20 cellular contexts compared by ENCODE assay signal in genomic region chr12:14317362-14318146, GRCh38.
"Had no signal": no experiment of that assay in that cellular context is flagged by ENCODE, and none has a peak within 500 bp of the region (broad histone marks: within the 10 kb centered on the region; RNA-seq: fewer than 3 reads in every experiment).

No MANE protein-coding gene starts in this region.

- H3K36me3 ChIP-seq: ascending aorta, pancreas, sigmoid colon, thoracic aorta had no signal

- FAIRE-seq: endothelial cell of umbilical vein, pancreas had no signal

- H3K27ac ChIP-seq: ascending aorta, pancreas, sigmoid colon, thoracic aorta had no signal

- ATAC-seq: activated T-cell treated with anti-CD3 and anti-CD28 coated beads, Interleukin-2, amount 50 U/mL, for 72 hours; left ventricle myocardium superior; naive thymus-derived CD8-positive, alpha-beta T cell; pancreas; SK-N-SH treated with all-trans-retinoic acid at 6 μM for 48 hours; stimulated activated effector memory CD8-positive, alpha-beta T cell treated with anti-CD3 and anti-CD28 coated beads, Interleukin-12 subunit alpha, Interleukin-12 subunit beta, amount 100 ng/mL, for 72 hours had no signal

- H3K4me3 ChIP-seq: ascending aorta, pancreas, sigmoid colon, thoracic aorta had no signal

- H3K27me3 ChIP-seq: ascending aorta, pancreas, sigmoid colon had no signal

- DNase-seq: activated CD4-positive, alpha-beta T cell treated with anti-CD3 and anti-CD28 coated beads, Interleukin-2, amount 50 U/mL, for 1 hour; activated CD4-positive, CD25-positive, alpha-beta regulatory T cell treated with anti-CD3 and anti-CD28 coated beads, Interleukin-2, amount 50 U/mL, for 72 hours; activated effector memory CD4-positive, alpha-beta T cell treated with anti-CD3 and anti-CD28 coated beads, Interleukin-2, amount 50 U/mL, for 16 hours; activated naive CD4-positive, alpha-beta T cell treated with anti-CD3 and anti-CD28 coated beads, Interleukin-2, amount 50 U/mL, for 16 hours; activated T-cell treated with anti-CD3 and anti-CD28 coated beads, Interleukin-2, amount 50 U/mL, for 72 hours; effector memory CD4-positive, alpha-beta T cell; foreskin melanocyte; kidney glomerular epithelial cell; left ventricle myocardium superior; naive thymus-derived CD8-positive, alpha-beta T cell; pancreas; sigmoid colon; stimulated activated CD4-positive, alpha-beta T cell treated with anti-CD3 and anti-CD28 coated beads, Interleukin-4, amount 100 ng/mL, for 24 hours; T-helper 1 cell; T-helper 9 cell had no signal

- H3K9me3 ChIP-seq: ascending aorta, pancreas, sigmoid colon, thoracic aorta had no signal

- H3K4me1 ChIP-seq: ascending aorta, pancreas, sigmoid colon had no signal
